1 cellular context compared by ENCODE assay signal in the genomic region with DNA sequence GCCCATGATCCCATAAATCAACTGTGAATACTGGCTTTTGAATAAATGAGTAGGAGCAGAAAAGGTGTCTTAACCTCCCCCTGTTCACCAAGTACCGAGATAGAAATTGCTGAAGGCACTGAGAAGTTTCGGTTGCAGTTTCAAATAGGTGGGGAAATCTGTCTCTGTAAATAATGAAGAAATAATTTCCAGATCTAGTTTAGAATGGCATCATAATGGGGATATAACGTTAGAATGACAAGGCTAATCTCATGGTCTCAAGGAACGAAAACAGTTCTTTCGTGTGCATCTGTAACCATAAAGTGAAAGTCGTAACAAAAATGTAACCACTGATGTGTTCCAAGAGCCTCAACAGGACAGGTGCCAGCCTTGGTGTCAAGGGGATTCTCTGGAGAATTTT.
A peak's percentile ranks its signal among the peaks of the same experiment; 100 is the strongest.
TF ChIP-seq lines count a peak whose summit lies in the region.

No MANE protein-coding gene starts in this region.

TF ChIP-seq in GM12878, 131 proteins besides CTCF, POLR2A, EP300 and RAD21 (continued from another document and continues in another):
- TF ChIP-seq, protein P1, sequence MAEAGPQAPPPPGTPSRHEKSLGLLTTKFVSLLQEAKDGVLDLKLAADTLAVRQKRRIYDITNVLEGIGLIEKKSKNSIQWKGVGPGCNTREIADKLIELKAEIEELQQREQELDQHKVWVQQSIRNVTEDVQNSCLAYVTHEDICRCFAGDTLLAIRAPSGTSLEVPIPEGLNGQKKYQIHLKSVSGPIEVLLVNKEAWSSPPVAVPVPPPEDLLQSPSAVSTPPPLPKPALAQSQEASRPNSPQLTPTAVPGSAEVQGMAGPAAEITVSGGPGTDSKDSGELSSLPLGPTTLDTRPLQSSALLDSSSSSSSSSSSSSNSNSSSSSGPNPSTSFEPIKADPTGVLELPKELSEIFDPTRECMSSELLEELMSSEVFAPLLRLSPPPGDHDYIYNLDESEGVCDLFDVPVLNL (IDR thresholded peaks at IDR 0.05; ENCODE audit: low read depth, low read length) = no peak
- TF ChIP-seq CBX3 (IDR thresholded peaks at IDR 0.05; ENCODE audit: borderline replicate concordance, low read depth) (no peak), MYC (IDR thresholded peaks at IDR 0.05; ENCODE audit: insufficient read depth, insufficient read length, insufficient replicate concordance, low read length, severe bottlenecking) (no peak), JUND (IDR thresholded peaks at IDR 0.05; ENCODE audit: low read depth, low read length) (no peak), RBBP5 (conservative IDR thresholded peaks at IDR 0.05) (no peak), CREB1 (IDR thresholded peaks at IDR 0.05; ENCODE audit: low read depth) (peak; percentile 67), ZBED1 (IDR thresholded peaks at IDR 0.05; ENCODE audit: borderline replicate concordance) (no peak), RCOR1 (conservative IDR thresholded peaks at IDR 0.05; ENCODE audit: low read depth, low read length) (no peak), MTA2 (IDR thresholded peaks at IDR 0.05; ENCODE audit: low read depth) (peak; percentile 80; the same call in 1 of the 2 replicates), ZNF622 (IDR thresholded peaks at IDR 0.05) (no peak), LARP7 (IDR thresholded peaks at IDR 0.05) (no peak), NFYA (IDR thresholded peaks at IDR 0.05; ENCODE audit: borderline replicate concordance, low read depth, low read length) (no peak), SP1 (IDR thresholded peaks at IDR 0.05; ENCODE audit: low read depth, low read length) (no peak), NR2C1 (IDR thresholded peaks at IDR 0.05) (no peak), ETV6 (conservative IDR thresholded peaks at IDR 0.05 in 1 of 2, IDR thresholded peaks at IDR 0.05 in 1 of 2; ENCODE audit: borderline replicate concordance in 1 of 2, low read depth in 1 of 2) (no peak), CHD4 (IDR thresholded peaks at IDR 0.05) (no peak), RFX5 (IDR thresholded peaks at IDR 0.05; ENCODE audit: low read depth, low read length) (no peak), TAF1 (IDR thresholded peaks at IDR 0.05; ENCODE audit: borderline replicate concordance, low read depth, low read length) (no peak), PML (IDR thresholded peaks at IDR 0.05; ENCODE audit: low read length) (no peak), CBX5 (IDR thresholded peaks at IDR 0.05; ENCODE audit: low read depth) (no peak), BRCA1 (IDR thresholded peaks at IDR 0.05; ENCODE audit: low read depth, low read length) (no peak), PAX5 (IDR thresholded peaks at IDR 0.05; ENCODE audit: borderline replicate concordance, low read depth, low read length) (no peak), SRF (IDR thresholded peaks at IDR 0.05; ENCODE audit: low read depth in 2 of 2, low read length in 2 of 2) (no peak), DPF2 (IDR thresholded peaks at IDR 0.05) (0 out of 2 replicates have a peak, but pooled peaks have one; percentile 42), BCL11A (IDR thresholded peaks at IDR 0.05; ENCODE audit: low read depth, low read length) (0 out of 2 replicates have a peak, but pooled peaks have one; percentile 33), ASH2L (IDR thresholded peaks at IDR 0.05; ENCODE audit: borderline replicate concordance, low read depth) (no peak)
- TF ChIP-seq, protein P2, sequence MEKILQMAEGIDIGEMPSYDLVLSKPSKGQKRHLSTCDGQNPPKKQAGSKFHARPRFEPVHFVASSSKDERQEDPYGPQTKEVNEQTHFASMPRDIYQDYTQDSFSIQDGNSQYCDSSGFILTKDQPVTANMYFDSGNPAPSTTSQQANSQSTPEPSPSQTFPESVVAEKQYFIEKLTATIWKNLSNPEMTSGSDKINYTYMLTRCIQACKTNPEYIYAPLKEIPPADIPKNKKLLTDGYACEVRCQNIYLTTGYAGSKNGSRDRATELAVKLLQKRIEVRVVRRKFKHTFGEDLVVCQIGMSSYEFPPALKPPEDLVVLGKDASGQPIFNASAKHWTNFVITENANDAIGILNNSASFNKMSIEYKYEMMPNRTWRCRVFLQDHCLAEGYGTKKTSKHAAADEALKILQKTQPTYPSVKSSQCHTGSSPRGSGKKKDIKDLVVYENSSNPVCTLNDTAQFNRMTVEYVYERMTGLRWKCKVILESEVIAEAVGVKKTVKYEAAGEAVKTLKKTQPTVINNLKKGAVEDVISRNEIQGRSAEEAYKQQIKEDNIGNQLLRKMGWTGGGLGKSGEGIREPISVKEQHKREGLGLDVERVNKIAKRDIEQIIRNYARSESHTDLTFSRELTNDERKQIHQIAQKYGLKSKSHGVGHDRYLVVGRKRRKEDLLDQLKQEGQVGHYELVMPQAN (conservative IDR thresholded peaks at IDR 0.05) = no peak
- TF ChIP-seq, protein P3, sequence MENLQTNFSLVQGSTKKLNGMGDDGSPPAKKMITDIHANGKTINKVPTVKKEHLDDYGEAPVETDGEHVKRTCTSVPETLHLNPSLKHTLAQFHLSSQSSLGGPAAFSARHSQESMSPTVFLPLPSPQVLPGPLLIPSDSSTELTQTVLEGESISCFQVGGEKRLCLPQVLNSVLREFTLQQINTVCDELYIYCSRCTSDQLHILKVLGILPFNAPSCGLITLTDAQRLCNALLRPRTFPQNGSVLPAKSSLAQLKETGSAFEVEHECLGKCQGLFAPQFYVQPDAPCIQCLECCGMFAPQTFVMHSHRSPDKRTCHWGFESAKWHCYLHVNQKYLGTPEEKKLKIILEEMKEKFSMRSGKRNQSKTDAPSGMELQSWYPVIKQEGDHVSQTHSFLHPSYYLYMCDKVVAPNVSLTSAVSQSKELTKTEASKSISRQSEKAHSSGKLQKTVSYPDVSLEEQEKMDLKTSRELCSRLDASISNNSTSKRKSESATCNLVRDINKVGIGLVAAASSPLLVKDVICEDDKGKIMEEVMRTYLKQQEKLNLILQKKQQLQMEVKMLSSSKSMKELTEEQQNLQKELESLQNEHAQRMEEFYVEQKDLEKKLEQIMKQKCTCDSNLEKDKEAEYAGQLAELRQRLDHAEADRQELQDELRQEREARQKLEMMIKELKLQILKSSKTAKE (IDR thresholded peaks at IDR 0.05; ENCODE audit: low read depth, poor library complexity, severe bottlenecking) = peak; percentile 86
- TF ChIP-seq, protein P4, sequence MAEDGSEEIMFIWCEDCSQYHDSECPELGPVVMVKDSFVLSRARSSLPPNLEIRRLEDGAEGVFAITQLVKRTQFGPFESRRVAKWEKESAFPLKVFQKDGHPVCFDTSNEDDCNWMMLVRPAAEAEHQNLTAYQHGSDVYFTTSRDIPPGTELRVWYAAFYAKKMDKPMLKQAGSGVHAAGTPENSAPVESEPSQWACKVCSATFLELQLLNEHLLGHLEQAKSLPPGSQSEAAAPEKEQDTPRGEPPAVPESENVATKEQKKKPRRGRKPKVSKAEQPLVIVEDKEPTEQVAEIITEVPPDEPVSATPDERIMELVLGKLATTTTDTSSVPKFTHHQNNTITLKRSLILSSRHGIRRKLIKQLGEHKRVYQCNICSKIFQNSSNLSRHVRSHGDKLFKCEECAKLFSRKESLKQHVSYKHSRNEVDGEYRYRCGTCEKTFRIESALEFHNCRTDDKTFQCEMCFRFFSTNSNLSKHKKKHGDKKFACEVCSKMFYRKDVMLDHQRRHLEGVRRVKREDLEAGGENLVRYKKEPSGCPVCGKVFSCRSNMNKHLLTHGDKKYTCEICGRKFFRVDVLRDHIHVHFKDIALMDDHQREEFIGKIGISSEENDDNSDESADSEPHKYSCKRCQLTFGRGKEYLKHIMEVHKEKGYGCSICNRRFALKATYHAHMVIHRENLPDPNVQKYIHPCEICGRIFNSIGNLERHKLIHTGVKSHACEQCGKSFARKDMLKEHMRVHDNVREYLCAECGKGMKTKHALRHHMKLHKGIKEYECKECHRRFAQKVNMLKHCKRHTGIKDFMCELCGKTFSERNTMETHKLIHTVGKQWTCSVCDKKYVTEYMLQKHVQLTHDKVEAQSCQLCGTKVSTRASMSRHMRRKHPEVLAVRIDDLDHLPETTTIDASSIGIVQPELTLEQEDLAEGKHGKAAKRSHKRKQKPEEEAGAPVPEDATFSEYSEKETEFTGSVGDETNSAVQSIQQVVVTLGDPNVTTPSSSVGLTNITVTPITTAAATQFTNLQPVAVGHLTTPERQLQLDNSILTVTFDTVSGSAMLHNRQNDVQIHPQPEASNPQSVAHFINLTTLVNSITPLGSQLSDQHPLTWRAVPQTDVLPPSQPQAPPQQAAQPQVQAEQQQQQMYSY (CRISPR knock-in tag; IDR thresholded peaks at IDR 0.05) = no peak
- TF ChIP-seq, protein P5, sequence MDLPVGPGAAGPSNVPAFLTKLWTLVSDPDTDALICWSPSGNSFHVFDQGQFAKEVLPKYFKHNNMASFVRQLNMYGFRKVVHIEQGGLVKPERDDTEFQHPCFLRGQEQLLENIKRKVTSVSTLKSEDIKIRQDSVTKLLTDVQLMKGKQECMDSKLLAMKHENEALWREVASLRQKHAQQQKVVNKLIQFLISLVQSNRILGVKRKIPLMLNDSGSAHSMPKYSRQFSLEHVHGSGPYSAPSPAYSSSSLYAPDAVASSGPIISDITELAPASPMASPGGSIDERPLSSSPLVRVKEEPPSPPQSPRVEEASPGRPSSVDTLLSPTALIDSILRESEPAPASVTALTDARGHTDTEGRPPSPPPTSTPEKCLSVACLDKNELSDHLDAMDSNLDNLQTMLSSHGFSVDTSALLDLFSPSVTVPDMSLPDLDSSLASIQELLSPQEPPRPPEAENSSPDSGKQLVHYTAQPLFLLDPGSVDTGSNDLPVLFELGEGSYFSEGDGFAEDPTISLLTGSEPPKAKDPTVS (IDR thresholded peaks at IDR 0.05; ENCODE audit: low read depth, low read length) = no peak
- TF ChIP-seq, protein P6, sequence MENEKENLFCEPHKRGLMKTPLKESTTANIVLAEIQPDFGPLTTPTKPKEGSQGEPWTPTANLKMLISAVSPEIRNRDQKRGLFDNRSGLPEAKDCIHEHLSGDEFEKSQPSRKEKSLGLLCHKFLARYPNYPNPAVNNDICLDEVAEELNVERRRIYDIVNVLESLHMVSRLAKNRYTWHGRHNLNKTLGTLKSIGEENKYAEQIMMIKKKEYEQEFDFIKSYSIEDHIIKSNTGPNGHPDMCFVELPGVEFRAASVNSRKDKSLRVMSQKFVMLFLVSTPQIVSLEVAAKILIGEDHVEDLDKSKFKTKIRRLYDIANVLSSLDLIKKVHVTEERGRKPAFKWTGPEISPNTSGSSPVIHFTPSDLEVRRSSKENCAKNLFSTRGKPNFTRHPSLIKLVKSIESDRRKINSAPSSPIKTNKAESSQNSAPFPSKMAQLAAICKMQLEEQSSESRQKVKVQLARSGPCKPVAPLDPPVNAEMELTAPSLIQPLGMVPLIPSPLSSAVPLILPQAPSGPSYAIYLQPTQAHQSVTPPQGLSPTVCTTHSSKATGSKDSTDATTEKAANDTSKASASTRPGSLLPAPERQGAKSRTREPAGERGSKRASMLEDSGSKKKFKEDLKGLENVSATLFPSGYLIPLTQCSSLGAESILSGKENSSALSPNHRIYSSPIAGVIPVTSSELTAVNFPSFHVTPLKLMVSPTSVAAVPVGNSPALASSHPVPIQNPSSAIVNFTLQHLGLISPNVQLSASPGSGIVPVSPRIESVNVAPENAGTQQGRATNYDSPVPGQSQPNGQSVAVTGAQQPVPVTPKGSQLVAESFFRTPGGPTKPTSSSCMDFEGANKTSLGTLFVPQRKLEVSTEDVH (IDR thresholded peaks at IDR 0.05; ENCODE audit: low read depth, partially characterized antibody) = no peak
- TF ChIP-seq, protein P7, sequence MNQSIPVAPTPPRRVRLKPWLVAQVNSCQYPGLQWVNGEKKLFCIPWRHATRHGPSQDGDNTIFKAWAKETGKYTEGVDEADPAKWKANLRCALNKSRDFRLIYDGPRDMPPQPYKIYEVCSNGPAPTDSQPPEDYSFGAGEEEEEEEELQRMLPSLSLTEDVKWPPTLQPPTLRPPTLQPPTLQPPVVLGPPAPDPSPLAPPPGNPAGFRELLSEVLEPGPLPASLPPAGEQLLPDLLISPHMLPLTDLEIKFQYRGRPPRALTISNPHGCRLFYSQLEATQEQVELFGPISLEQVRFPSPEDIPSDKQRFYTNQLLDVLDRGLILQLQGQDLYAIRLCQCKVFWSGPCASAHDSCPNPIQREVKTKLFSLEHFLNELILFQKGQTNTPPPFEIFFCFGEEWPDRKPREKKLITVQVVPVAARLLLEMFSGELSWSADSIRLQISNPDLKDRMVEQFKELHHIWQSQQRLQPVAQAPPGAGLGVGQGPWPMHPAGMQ (IDR thresholded peaks at IDR 0.05; ENCODE audit: borderline replicate concordance) = no peak
- TF ChIP-seq, protein P8, sequence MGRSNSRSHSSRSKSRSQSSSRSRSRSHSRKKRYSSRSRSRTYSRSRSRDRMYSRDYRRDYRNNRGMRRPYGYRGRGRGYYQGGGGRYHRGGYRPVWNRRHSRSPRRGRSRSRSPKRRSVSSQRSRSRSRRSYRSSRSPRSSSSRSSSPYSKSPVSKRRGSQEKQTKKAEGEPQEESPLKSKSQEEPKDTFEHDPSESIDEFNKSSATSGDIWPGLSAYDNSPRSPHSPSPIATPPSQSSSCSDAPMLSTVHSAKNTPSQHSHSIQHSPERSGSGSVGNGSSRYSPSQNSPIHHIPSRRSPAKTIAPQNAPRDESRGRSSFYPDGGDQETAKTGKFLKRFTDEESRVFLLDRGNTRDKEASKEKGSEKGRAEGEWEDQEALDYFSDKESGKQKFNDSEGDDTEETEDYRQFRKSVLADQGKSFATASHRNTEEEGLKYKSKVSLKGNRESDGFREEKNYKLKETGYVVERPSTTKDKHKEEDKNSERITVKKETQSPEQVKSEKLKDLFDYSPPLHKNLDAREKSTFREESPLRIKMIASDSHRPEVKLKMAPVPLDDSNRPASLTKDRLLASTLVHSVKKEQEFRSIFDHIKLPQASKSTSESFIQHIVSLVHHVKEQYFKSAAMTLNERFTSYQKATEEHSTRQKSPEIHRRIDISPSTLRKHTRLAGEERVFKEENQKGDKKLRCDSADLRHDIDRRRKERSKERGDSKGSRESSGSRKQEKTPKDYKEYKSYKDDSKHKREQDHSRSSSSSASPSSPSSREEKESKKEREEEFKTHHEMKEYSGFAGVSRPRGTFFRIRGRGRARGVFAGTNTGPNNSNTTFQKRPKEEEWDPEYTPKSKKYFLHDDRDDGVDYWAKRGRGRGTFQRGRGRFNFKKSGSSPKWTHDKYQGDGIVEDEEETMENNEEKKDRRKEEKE (IDR thresholded peaks at IDR 0.05) = no peak
- TF ChIP-seq, protein P9, sequence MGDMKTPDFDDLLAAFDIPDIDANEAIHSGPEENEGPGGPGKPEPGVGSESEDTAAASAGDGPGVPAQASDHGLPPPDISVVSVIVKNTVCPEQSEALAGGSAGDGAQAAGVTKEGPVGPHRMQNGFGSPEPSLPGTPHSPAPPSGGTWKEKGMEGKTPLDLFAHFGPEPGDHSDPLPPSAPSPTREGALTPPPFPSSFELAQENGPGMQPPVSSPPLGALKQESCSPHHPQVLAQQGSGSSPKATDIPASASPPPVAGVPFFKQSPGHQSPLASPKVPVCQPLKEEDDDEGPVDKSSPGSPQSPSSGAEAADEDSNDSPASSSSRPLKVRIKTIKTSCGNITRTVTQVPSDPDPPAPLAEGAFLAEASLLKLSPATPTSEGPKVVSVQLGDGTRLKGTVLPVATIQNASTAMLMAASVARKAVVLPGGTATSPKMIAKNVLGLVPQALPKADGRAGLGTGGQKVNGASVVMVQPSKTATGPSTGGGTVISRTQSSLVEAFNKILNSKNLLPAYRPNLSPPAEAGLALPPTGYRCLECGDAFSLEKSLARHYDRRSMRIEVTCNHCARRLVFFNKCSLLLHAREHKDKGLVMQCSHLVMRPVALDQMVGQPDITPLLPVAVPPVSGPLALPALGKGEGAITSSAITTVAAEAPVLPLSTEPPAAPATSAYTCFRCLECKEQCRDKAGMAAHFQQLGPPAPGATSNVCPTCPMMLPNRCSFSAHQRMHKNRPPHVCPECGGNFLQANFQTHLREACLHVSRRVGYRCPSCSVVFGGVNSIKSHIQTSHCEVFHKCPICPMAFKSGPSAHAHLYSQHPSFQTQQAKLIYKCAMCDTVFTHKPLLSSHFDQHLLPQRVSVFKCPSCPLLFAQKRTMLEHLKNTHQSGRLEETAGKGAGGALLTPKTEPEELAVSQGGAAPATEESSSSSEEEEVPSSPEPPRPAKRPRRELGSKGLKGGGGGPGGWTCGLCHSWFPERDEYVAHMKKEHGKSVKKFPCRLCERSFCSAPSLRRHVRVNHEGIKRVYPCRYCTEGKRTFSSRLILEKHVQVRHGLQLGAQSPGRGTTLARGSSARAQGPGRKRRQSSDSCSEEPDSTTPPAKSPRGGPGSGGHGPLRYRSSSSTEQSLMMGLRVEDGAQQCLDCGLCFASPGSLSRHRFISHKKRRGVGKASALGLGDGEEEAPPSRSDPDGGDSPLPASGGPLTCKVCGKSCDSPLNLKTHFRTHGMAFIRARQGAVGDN (IDR thresholded peaks at IDR 0.05) = no peak
